In the genomic region with DNA sequence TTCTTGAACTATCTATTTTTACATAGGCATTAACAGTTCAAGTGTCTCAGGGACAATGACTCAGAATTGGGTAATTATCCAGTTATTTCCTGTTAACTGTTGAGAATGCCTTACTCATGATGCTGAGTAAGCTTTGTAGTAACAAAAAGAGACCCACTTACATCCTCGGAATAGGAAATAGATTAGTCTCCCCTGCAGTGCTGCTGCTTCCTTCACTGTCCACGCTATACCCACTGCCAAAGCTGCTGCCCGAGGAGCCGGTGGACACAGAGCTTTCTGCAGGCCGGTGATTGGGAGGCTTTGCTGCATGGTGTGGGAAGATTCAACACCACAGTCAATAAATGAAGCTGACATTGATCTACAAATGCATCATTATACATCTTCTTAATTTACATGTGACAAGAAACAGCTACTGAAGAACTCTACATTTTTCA, we compare ENCODE assay signal across 11 cellular contexts.
A peak's percentile ranks its signal among the peaks of the same experiment; 100 is the strongest.
DNase-seq lines count a peak whose midpoint lies in the region; ATAC-seq and TF ChIP-seq lines count a peak whose summit lies in the region.
"Had no signal": no experiment of that assay in that cellular context is flagged by ENCODE, and none has a peak within 500 bp of the region (broad histone marks: within the 10 kb centered on the region; RNA-seq: fewer than 3 reads in every experiment).

No MANE protein-coding gene starts in this region.

- H3K4me3 ChIP-seq in NT2/D1 (ENCODE audit: insufficient read length, low read depth) (no peak overlapping the region), osteoblast (ENCODE audit: insufficient read depth, low read length) (peak overlapping the region; percentile 57)
- H3K4me3 ChIP-seq: tibial artery had no signal

- DNase-seq in H4 (ENCODE audit: low spot score) = peak; percentile 95
- DNase-seq in NT2/D1 (ENCODE audit: low read depth, low spot score) = peak; percentile 13
- DNase-seq in chondrocyte (ENCODE audit: low spot score) = no peak
- DNase-seq in osteoblast (ENCODE audit: insufficient read length, low spot score, missing footprints) = peak; percentile 14
- no peak for DNase-seq in activated CD4-positive, alpha-beta T cell treated with anti-CD3 and anti-CD28 coated beads, Interleukin-2, amount 50 U/mL, for 1 hour
- DNase-seq in posterior vena cava (ENCODE audit: low spot score) = no peak
- no peak for DNase-seq in NCI-H510A treated with DMSO at 0.1 percent for 48 hours (lab: John Stamatoyannopoulos, UW)
- DNase-seq: tibial artery, WERI-Rb-1 had no signal

- no peak for ATAC-seq in HG03135 (IDR thresholded peaks at IDR 0.05; ENCODE audit: unreplicated experiment)

- no peaks in the 10 kb centered on the region for H3K27me3 Mint-ChIP-seq in chondrocyte (ENCODE audit: low read depth)
- H3K27me3 Mint-ChIP-seq: progenitor cell of endocrine pancreas had no signal

- H3K4me1 ChIP-seq in NT2/D1 (ENCODE audit: insufficient read depth, insufficient read length) (no peaks in the 10 kb centered on the region), osteoblast (ENCODE audit: insufficient read depth, low read length) (peaks cover 13% of the 10 kb centered on the region)
- H3K4me1 ChIP-seq: tibial artery had no signal

- no peaks in the 10 kb centered on the region for H3K27me3 ChIP-seq in NT2/D1 (ENCODE audit: insufficient read depth, insufficient read length)
- no peaks in the 10 kb centered on the region for H3K27me3 ChIP-seq in osteoblast (ENCODE audit: insufficient read depth, low read length)
- H3K27me3 ChIP-seq: tibial artery had no signal

- H3K79me2 ChIP-seq in osteoblast (ENCODE audit: insufficient read depth, low read length) = no peaks in the 10 kb centered on the region

- no peaks in the 10 kb centered on the region for H4K20me1 ChIP-seq in osteoblast (ENCODE audit: insufficient read depth, low read length)

- peak overlapping the region; percentile 77 for H2AFZ ChIP-seq in osteoblast (ENCODE audit: low read length)

- no peaks in the 10 kb centered on the region for H3K36me3 Mint-ChIP-seq in chondrocyte (ENCODE audit: low read depth)

- no peaks in the 10 kb centered on the region for H3K9me3 Mint-ChIP-seq in chondrocyte (ENCODE audit: low read depth)

- TF ChIP-seq CTCF in chondrocyte (IDR thresholded peaks at IDR 0.05) (no peak), osteoblast (IDR thresholded peaks at IDR 0.05; ENCODE audit: extremely low read depth, low read depth, low read length) (no peak)

- H3K36me3 ChIP-seq in NT2/D1 (ENCODE audit: insufficient read depth, insufficient read length, low read length) (no peaks in the 10 kb centered on the region), osteoblast (ENCODE audit: insufficient read depth, low read length) (no peaks in the 10 kb centered on the region)
- H3K36me3 ChIP-seq: tibial artery, WERI-Rb-1 had no signal

- H3K27ac Mint-ChIP-seq in chondrocyte (ENCODE audit: unreplicated experiment) = peak overlapping the region; percentile 59
- H3K27ac Mint-ChIP-seq: progenitor cell of endocrine pancreas had no signal

- H3K4me1 Mint-ChIP-seq in chondrocyte (ENCODE audit: low read depth) = peaks cover 18% of the 10 kb centered on the region

- H3K9me3 ChIP-seq in NT2/D1 (ENCODE audit: insufficient read depth, low read length) = no peaks in the 10 kb centered on the region
- H3K9me3 ChIP-seq in osteoblast (ENCODE audit: low read depth, low read length) = no peaks in the 10 kb centered on the region
- H3K9me3 ChIP-seq: tibial artery had no signal

- H3K4me2 ChIP-seq in osteoblast (ENCODE audit: insufficient read depth, low read length) = peak overlapping the region; percentile 74

- peak overlapping the region; percentile 60 for H3K4me3 Mint-ChIP-seq in chondrocyte (ENCODE audit: unreplicated experiment)

- intact Hi-C loops in posterior vena cava (cut with DNase I) = no loop called here

- H3K9ac ChIP-seq in NT2/D1 (ENCODE audit: insufficient read length, low read depth) = no peak overlapping the region

- H3K27ac ChIP-seq in osteoblast (ENCODE audit: low read depth, low read length) = no peak overlapping the region
- H3K27ac ChIP-seq: tibial artery, WERI-Rb-1 had no signal

Comparison
In these comparisons a context has a peak if more than half of its experiments do, and no peak if none do; other contexts are left out.
1. DNase-seq: peak in H4 (single experiment), NT2/D1 (single experiment) and osteoblast (single experiment); none in chondrocyte (single experiment), activated CD4-positive, alpha-beta T cell treated with anti-CD3 and anti-CD28 coated beads, Interleukin-2, amount 50 U/mL, for 1 hour (single experiment), posterior vena cava (single experiment) and NCI-H510A treated with DMSO at 0.1 percent for 48 hours (single experiment).